In genomic region chr4:54657556-54658313, GRCh38 we compare ENCODE assay signal across 8 cellular contexts. TPM values are rescaled to one million over a fixed set of nuclear protein-coding genes. Genes with fewer than 3 reads are reported as not detected.
DNase-seq lines count a peak whose midpoint lies in the region; ATAC-seq, FAIRE-seq and TF ChIP-seq lines count a peak whose summit lies in the region.

Gene KIT, plus strand, starts transcription at chr4:54657957. Its CDS starts 58 bp downstream, at chr4:54658015.

- H4K20me1 ChIP-seq in KMS-11 (ENCODE audit: insufficient read depth) (no peaks in the 10 kb centered on the region), HepG2 (ENCODE audit: insufficient read depth, low read length) (no peaks in the 10 kb centered on the region)

- TF ChIP-seq EP300 in HepG2 (IDR thresholded peaks at IDR 0.05; ENCODE audit: low read depth in 2 of 2, low read length in 2 of 2) = no peak
- TF ChIP-seq EP300 in HepG2 (CRISPR knock-in tag; IDR thresholded peaks at IDR 0.05; ENCODE audit: borderline replicate concordance) = no peak

- no peak for TF ChIP-seq RAD21 in HepG2 (CRISPR knock-in tag; IDR thresholded peaks at IDR 0.05)

- TF ChIP-seq POLR2A in HepG2 (IDR thresholded peaks at IDR 0.05; ENCODE audit: insufficient read depth in 1 of 2, low read depth in 2 of 2, low read length in 2 of 2) = no peak

- 9% methylated on average over 19 of the region's 78 CpGs for WGBS in HepG2 (ENCODE audit: low lambda C conversion rate)

- H2AFZ ChIP-seq in KMS-11 (ENCODE audit: low read depth) (peak within 1 kb of the TSS; percentile 86), HepG2 (ENCODE audit: low read length) (no peak within 1 kb of the TSS)

- peak; percentile 46 for ATAC-seq in HepG2
- ATAC-seq in HG02588 (IDR thresholded peaks at IDR 0.05; ENCODE audit: unreplicated experiment) = no peak

- H3K27ac ChIP-seq in KMS-11 = no peak within 1 kb of the TSS
- H3K27ac ChIP-seq in colonic mucosa = no peak within 1 kb of the TSS
- no peak within 1 kb of the TSS for H3K27ac ChIP-seq in HepG2 (ENCODE audit: extremely low read length, insufficient read depth, low read length)

- H3K36me3 ChIP-seq in KMS-11 (ENCODE audit: insufficient read depth) = no peaks in the 10 kb centered on the region
- H3K36me3 ChIP-seq in colonic mucosa = no peaks in the 10 kb centered on the region
- no peaks in the 10 kb centered on the region for H3K36me3 ChIP-seq in HepG2 (replicated peaks in 1 of 2; ENCODE audit: control insufficient read depth in 1 of 2, insufficient read depth in 2 of 2, low read length in 2 of 2)

- no peak for TF ChIP-seq CTCF in KMS-11 (conservative IDR thresholded peaks at IDR 0.05; ENCODE audit: low read depth, low read length)
- TF ChIP-seq CTCF in colonic mucosa (IDR thresholded peaks at IDR 0.05) = no peak
- TF ChIP-seq CTCF in HepG2 (CRISPR knock-in tag; IDR thresholded peaks at IDR 0.05) = no peak

- BruUV-seq in HepG2 (replicated peaks; lab: Mats Ljungman, UMichigan) = no TSS peak

- in situ Hi-C loops in HepG2 (cut with HindIII; ENCODE audit: extremely low pct_ligation_motif_present, low pct_unique_long_range_greater_than_20kb) = no loop called here

- CTCF ChIA-PET in HepG2 (lab: Yijun Ruan, JAX; ENCODE audit: low intra/inter-chr PET ratio, low total read pairs) = no interaction called here

- H3K79me2 ChIP-seq in KMS-11 (ENCODE audit: insufficient read depth, low read depth) (no peaks in the 10 kb centered on the region), HepG2 (ENCODE audit: insufficient read depth, low read length) (no peaks in the 10 kb centered on the region)

- peak within 1 kb of the TSS; percentile 83 for H3K4me3 ChIP-seq in KMS-11 (IDR thresholded peaks at IDR 0.05; ENCODE audit: insufficient read depth, low read depth, low read length)
- peak within 1 kb of the TSS; percentile 47 for H3K4me3 ChIP-seq in colonic mucosa
- H3K4me3 ChIP-seq in HepG2 (replicated peaks in 1 of 3; ENCODE audit: insufficient read depth in 1 of 3, low read depth in 2 of 3, low read length in 3 of 3) = peak within 1 kb of the TSS; percentile 15 to 58 (median 25); a peak in 4 of 6 replicates

- no peak for FAIRE-seq in HepG2 (lab: Jason Lieb, UNC)

- intact Hi-C loops in colonic mucosa (cut with DNase I) = no loop called here
- intact Hi-C loops in HepG2 (cut with micrococcal nuclease; ENCODE audit: unreplicated experiment) = no loop called here

- peak; percentile 78 for DNase-seq in DMS79 treated with DMSO at 0.1 percent for 48 hours (lab: John Stamatoyannopoulos, UW)
- DNase-seq in T1000 (lab: John Stamatoyannopoulos, UW) = peak; percentile 37
- peak; percentile 64 for DNase-seq in colonic mucosa
- no peak for DNase-seq in HepG2 (ENCODE audit: low spot score)
- peak; percentile 22 for DNase-seq in stimulated activated CD8-positive, alpha-beta memory T cell treated with anti-CD3 and anti-CD28 coated beads, Interleukin-4, amount 100 ng/mL, for 24 hours (ENCODE audit: low read depth)
- no peak for DNase-seq in effector CD4-positive, alpha-beta T cell

- H3K4me2 ChIP-seq in KMS-11 (peak within 1 kb of the TSS; percentile 90), HepG2 (ENCODE audit: low read depth, low read length) (peak within 1 kb of the TSS; percentile 71)

- H3K4me1 ChIP-seq in KMS-11 (ENCODE audit: low read depth, poor library complexity, severe bottlenecking) (no peaks in the 10 kb centered on the region), colonic mucosa (no peaks in the 10 kb centered on the region), HepG2 (ENCODE audit: insufficient read depth, low read length) (peaks cover 20% of the 10 kb centered on the region)

- H3K9ac ChIP-seq in KMS-11 (peak within 1 kb of the TSS; percentile 16; the same call in 1 of the 2 replicates), colonic mucosa (ENCODE audit: low read depth in 2 of 2, low read length in 2 of 2) (peak within 1 kb of the TSS; percentile 31 to 56), HepG2 (ENCODE audit: insufficient read depth, low read depth, low read length) (no peak within 1 kb of the TSS)

- POLR2A ChIA-PET in HepG2 (lab: Yijun Ruan, JAX) = no interaction called here

- H3K27me3 ChIP-seq in KMS-11 (ENCODE audit: insufficient read depth, low read depth) (no peaks in the 10 kb centered on the region; the same call in 1 of the 2 replicates), colonic mucosa (peaks cover 9% of the 10 kb centered on the region), HepG2 (ENCODE audit: control insufficient read depth in 1 of 2, insufficient read depth in 2 of 2, low read length in 2 of 2) (peaks cover 2 to 58% of the 10 kb centered on the region in 2 experiments; a peak in 3 of 5 replicates)

- H3K9me3 ChIP-seq in colonic mucosa = no peaks in the 10 kb centered on the region
- H3K9me3 ChIP-seq in HepG2 (ENCODE audit: low read length) = no peaks in the 10 kb centered on the region

TF ChIP-seq in HepG2, 621 proteins besides CTCF, POLR2A, EP300 and RAD21:
- TF ChIP-seq ZBTB8A (CRISPR knock-in tag; IDR thresholded peaks at IDR 0.05; ENCODE audit: borderline replicate concordance, low read depth) = no peak
- TF ChIP-seq MYC (CRISPR knock-in tag; IDR thresholded peaks at IDR 0.05; ENCODE audit: borderline replicate concordance) = no peak
- TF ChIP-seq TMF1 (CRISPR knock-in tag; IDR thresholded peaks at IDR 0.05; ENCODE audit: low read depth) = 0 out of 2 replicates have a peak, but pooled peaks have one; percentile 14
- TF ChIP-seq SRSF1 (optimal IDR thresholded peaks at IDR 0.05; ENCODE audit: low read depth, low read length) = no peak
- TF ChIP-seq POLR2AphosphoS2 (IDR thresholded peaks at IDR 0.05; ENCODE audit: low read depth, low read length) = no peak
- TF ChIP-seq PLSCR1 (CRISPR knock-in tag; IDR thresholded peaks at IDR 0.05; ENCODE audit: borderline replicate concordance) = no peak
- TF ChIP-seq MAZ (IDR thresholded peaks at IDR 0.05; ENCODE audit: borderline replicate concordance, low read depth, low read length) = no peak
- TF ChIP-seq MAZ (CRISPR knock-in tag; IDR thresholded peaks at IDR 0.05; ENCODE audit: low read depth) = no peak
TF ChIP-seq in HepG2: peak in this region for 1.

RNA-seq across cellular contexts. Expression of gene KIT, which starts in this region (rescaled TPM):
- total RNA-seq in colonic mucosa = 1 to 10 TPM; 9.3 to 10.0 TPM
- total RNA-seq in HepG2 (2016; rRNA removed; fragmentation: Illumina TruSeq; extraction: Trizol) = not detected in 2 replicates
- not detected in 2 replicates for total RNA-seq in HepG2 (2016; cell fraction: cytosol; rRNA removed; fragmentation: Illumina TruSeq; extraction: Trizol; ENCODE audit: low read depth)
- total RNA-seq in HepG2 (2016; cell fraction: insoluble cytoplasmic fraction; rRNA removed; fragmentation: Illumina TruSeq; extraction: Trizol) = not detected in 2 replicates
- total RNA-seq in HepG2 (2016; cell fraction: membrane; rRNA removed; fragmentation: Illumina TruSeq; extraction: Trizol) = not detected in 2 replicates
- not detected in 2 replicates for total RNA-seq in HepG2 (2016; cell fraction: nucleus; rRNA removed; fragmentation: Illumina TruSeq; extraction: Trizol)
- polyA plus RNA-seq in HepG2 (2011; rRNA removed) = not detected in 2 replicates
- polyA plus RNA-seq in HepG2 (2011; cell fraction: cytosol; rRNA removed) = 0.09 TPM in 1 of 2 replicates, not detected in the other
- not detected in 2 replicates for polyA plus RNA-seq in HepG2 (2011; cell fraction: nucleus; rRNA removed)
- polyA plus RNA-seq in HepG2 (2012) = not detected in 2 replicates
- polyA plus RNA-seq in HepG2 (2016; cell fraction: cytosol; fragmentation: Illumina TruSeq; extraction: Trizol; ENCODE audit: low read depth) = not detected in 2 replicates
- polyA plus RNA-seq in HepG2 (2016; cell fraction: insoluble cytoplasmic fraction; fragmentation: Illumina TruSeq; extraction: Trizol; ENCODE audit: low read depth) = not detected in 2 replicates
- not detected in 2 replicates for polyA plus RNA-seq in HepG2 (2016; cell fraction: membrane; fragmentation: Illumina TruSeq; extraction: Trizol; ENCODE audit: low read depth)
- polyA plus RNA-seq in HepG2 (2016; cell fraction: nucleus; fragmentation: Illumina TruSeq; extraction: Trizol; ENCODE audit: insufficient read depth, low read depth) = not detected in 2 replicates
- not detected in 2 replicates for polyA minus RNA-seq in HepG2 (2011; rRNA and poly(A)+ RNA removed; ENCODE audit: low replicate concordance)
- not detected in 2 replicates for polyA minus RNA-seq in HepG2 (2011; cell fraction: cytosol; rRNA and poly(A)+ RNA removed)
- polyA minus RNA-seq in HepG2 (2011; cell fraction: nucleus; rRNA and poly(A)+ RNA removed) = not detected in 2 replicates

Comparison
In these comparisons a context has a peak if more than half of its experiments do, and no peak if none do; other contexts are left out.
1. RNA of gene KIT (total RNA-seq): 9.3 to 10.0 TPM in colonic mucosa; not detected in HepG2; every median in the first group is over 10 times any median in the second.
2. Peak in ATAC-seq, H3K4me3 ChIP-seq and H3K4me2 ChIP-seq in HepG2; RNA of the gene not detected or under 1 TPM.
3. DNase-seq: peak in DMS79 treated with DMSO at 0.1 percent for 48 hours (single experiment), T1000 (single experiment), colonic mucosa (single experiment) and stimulated activated CD8-positive, alpha-beta memory T cell treated with anti-CD3 and anti-CD28 coated beads, Interleukin-4, amount 100 ng/mL, for 24 hours (single experiment); none in HepG2 (single experiment) and effector CD4-positive, alpha-beta T cell (single experiment).
4. H3K4me3 ChIP-seq: peak in every context shown above with its lines; median percentile 83 in KMS-11; 47 in colonic mucosa; 25 in HepG2.